In the genomic region with DNA sequence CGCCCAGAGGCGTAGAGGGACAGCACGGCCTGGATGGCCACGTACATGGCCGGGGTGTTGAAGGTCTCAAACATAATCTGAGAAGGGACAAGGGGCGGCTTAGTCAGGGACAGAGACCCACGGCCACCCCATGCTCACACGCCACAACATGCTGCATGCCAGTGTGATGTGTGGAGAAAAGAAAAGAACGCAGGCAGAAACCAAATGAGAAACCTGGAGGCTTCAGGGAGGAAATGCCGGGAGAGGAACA, we compare ENCODE assay signal across 8 cellular contexts. TPM values are rescaled to one million over a fixed set of nuclear protein-coding genes. Genes with fewer than 3 reads are reported as not detected.
DNase-seq lines count a peak whose midpoint lies in the region; FAIRE-seq and TF ChIP-seq lines count a peak whose summit lies in the region.

No MANE protein-coding gene starts in this region.

- FAIRE-seq in keratinocyte (lab: Jason Lieb, UNC), result no peak

- peaks cover 8% of the 10 kb centered on the region for H3K4me1 ChIP-seq in keratinocyte (ENCODE audit: control insufficient read depth, extremely low read depth, insufficient read depth, low read length)

- TF ChIP-seq CTCF in keratinocyte (optimal IDR thresholded peaks at IDR 0.05 in 1 of 3, IDR thresholded peaks at IDR 0.05 in 1 of 3, conservative IDR thresholded peaks at IDR 0.05 in 1 of 3; ENCODE audit: extremely low read depth in 1 of 3, insufficient read depth in 2 of 3, low read length in 3 of 3), result no peak

- no peak for DNase-seq in T-helper 1 cell
- no peak for DNase-seq in keratinocyte (ENCODE audit: low read depth, low spot score)
- DNase-seq in substantia nigra (lab: John Stamatoyannopoulos, UW), result no peak
- no peak for DNase-seq in KBM-7
- no peak for DNase-seq in NCI-H1092 treated with DMSO at 0.1 percent for 48 hours (lab: John Stamatoyannopoulos, UW)
- no peak for DNase-seq in retina

- peak overlapping the region; percentile 47 for H3K27ac ChIP-seq in keratinocyte (ENCODE audit: control insufficient read depth, insufficient read depth, low read length)
- peak overlapping the region; percentile 93 for H3K27ac ChIP-seq in substantia nigra (ENCODE audit: low read depth, low read length, poor library complexity, severe bottlenecking)

- H3K9me3 ChIP-seq in keratinocyte (ENCODE audit: control insufficient read depth, low read depth, low read length), result peaks cover 2% of the 10 kb centered on the region

- peak overlapping the region; percentile 96 for H3K4me3 Mint-ChIP-seq in T-helper 1 cell treated with Interleukin-12 subunit alpha and Interleukin-12 subunit beta and Interleukin-4 antibody, amounts not matched to agents 30 μg/mL and 1 μg/mL, for 36 hours
- H3K4me3 Mint-ChIP-seq in activated naive CD8-positive, alpha-beta T cell, result peak overlapping the region; percentile 96

- no peaks in the 10 kb centered on the region for H3K9me3 Mint-ChIP-seq in T-helper 1 cell treated with Interleukin-12 subunit alpha and Interleukin-12 subunit beta and Interleukin-4 antibody, amounts not matched to agents 30 μg/mL and 1 μg/mL, for 36 hours
- no peaks in the 10 kb centered on the region for H3K9me3 Mint-ChIP-seq in activated naive CD8-positive, alpha-beta T cell (ENCODE audit: low read depth)

- peaks cover 20 to 29% of the 10 kb centered on the region in 2 experiments for H3K36me3 ChIP-seq in keratinocyte (ENCODE audit: control insufficient read depth in 2 of 2, extremely low read depth in 1 of 2, insufficient read depth in 2 of 2, low read length in 2 of 2)

- no peak overlapping the region for H2AFZ ChIP-seq in keratinocyte (ENCODE audit: control insufficient read depth, low read length)

- no peaks in the 10 kb centered on the region for H3K9me1 ChIP-seq in keratinocyte (ENCODE audit: control insufficient read depth, extremely low read depth, insufficient read depth, low read length)

- peak overlapping the region; percentile 80 to 98 (median 97) for H3K4me3 ChIP-seq in keratinocyte (ENCODE audit: control insufficient read depth in 2 of 3, extremely low read depth in 1 of 3, insufficient read depth in 2 of 3, low read depth in 1 of 3, low read length in 3 of 3)

- dilution Hi-C loops in keratinocyte (cut with MboI; ENCODE audit: extremely low pct_ligation_motif_present, low sequenced_read_pairs), result no loop called here

- peaks cover 45% of the 10 kb centered on the region for H3K36me3 Mint-ChIP-seq in T-helper 1 cell treated with Interleukin-12 subunit alpha and Interleukin-12 subunit beta and Interleukin-4 antibody, amounts not matched to agents 30 μg/mL and 1 μg/mL, for 36 hours (ENCODE audit: low read depth)
- H3K36me3 Mint-ChIP-seq in activated naive CD8-positive, alpha-beta T cell, result peaks cover 27% of the 10 kb centered on the region

- peak overlapping the region; percentile 79 for H3K9ac ChIP-seq in keratinocyte (ENCODE audit: control insufficient read depth, extremely low read depth, insufficient read depth, low read length)

- H3K4me1 Mint-ChIP-seq in T-helper 1 cell treated with Interleukin-12 subunit alpha and Interleukin-12 subunit beta and Interleukin-4 antibody, amounts not matched to agents 30 μg/mL and 1 μg/mL, for 36 hours (ENCODE audit: low read depth), result peaks cover 22% of the 10 kb centered on the region
- H3K4me1 Mint-ChIP-seq in activated naive CD8-positive, alpha-beta T cell (ENCODE audit: low read depth), result peaks cover 29% of the 10 kb centered on the region

- no peaks in the 10 kb centered on the region for H3K27me3 ChIP-seq in keratinocyte (ENCODE audit: control insufficient read depth, extremely low read depth, insufficient read depth, low read length)

- in situ Hi-C loops in KBM-7 (cut with MboI; ENCODE audit: low pct_unique_long_range_greater_than_20kb, low sequenced_read_pairs), result no loop called here

- H3K27me3 Mint-ChIP-seq in T-helper 1 cell treated with Interleukin-12 subunit alpha and Interleukin-12 subunit beta and Interleukin-4 antibody, amounts not matched to agents 30 μg/mL and 1 μg/mL, for 36 hours (ENCODE audit: low read depth), result no peaks in the 10 kb centered on the region
- no peaks in the 10 kb centered on the region for H3K27me3 Mint-ChIP-seq in activated naive CD8-positive, alpha-beta T cell

- peaks cover 37% of the 10 kb centered on the region for H4K20me1 ChIP-seq in keratinocyte (ENCODE audit: control insufficient read depth, extremely low read depth, insufficient read depth, low read length)

- H3K79me2 ChIP-seq in keratinocyte (ENCODE audit: control insufficient read depth, insufficient read depth, low read length), result peaks cover 26% of the 10 kb centered on the region

- H3K4me2 ChIP-seq in keratinocyte (ENCODE audit: control insufficient read depth, extremely low read depth, insufficient read depth, low read depth, low read length), result peak overlapping the region; percentile 87

- H3K27ac Mint-ChIP-seq in T-helper 1 cell treated with Interleukin-12 subunit alpha and Interleukin-12 subunit beta and Interleukin-4 antibody, amounts not matched to agents 30 μg/mL and 1 μg/mL, for 36 hours, result peak overlapping the region; percentile 86
- H3K27ac Mint-ChIP-seq in activated naive CD8-positive, alpha-beta T cell, result peak overlapping the region; percentile 95

RNA-seq across cellular contexts. Expression of gene ACTG1, which starts 1.1 kb away (rescaled TPM):
- 1,003 to 6,215 TPM (median 1,867 TPM) in 3 replicates for polyA plus RNA-seq in keratinocyte
- polyA plus RNA-seq in keratinocyte (2011; ENCODE audit: low read depth), result 5,158 TPM
- 3,252 and 7,102 TPM in 2 replicates for polyA plus RNA-seq in keratinocyte (2011; cell fraction: cytosol; rRNA removed)
- polyA plus RNA-seq in keratinocyte (2011; cell fraction: nucleus; rRNA removed), result 2,825 and 3,350 TPM in 2 replicates
- polyA plus RNA-seq in keratinocyte (2012; ENCODE audit: low replicate concordance), result 3,253 and 4,565 TPM in 2 replicates
- 1,155 to 10,422 TPM (median 1,781 TPM) in 3 replicates for polyA minus RNA-seq in keratinocyte
- 2,831 TPM for polyA minus RNA-seq in keratinocyte (2011; cell fraction: cytosol; rRNA and poly(A)+ RNA removed)
- 951 and 1,249 TPM in 2 replicates for polyA minus RNA-seq in keratinocyte (2011; cell fraction: nucleus; rRNA and poly(A)+ RNA removed)

RNA-seq across cellular contexts. Expression of gene FSCN2, which starts 16.7 kb away (rescaled TPM):
- not detected in 3 replicates for polyA plus RNA-seq in keratinocyte
- not detected for polyA plus RNA-seq in keratinocyte (2011; ENCODE audit: low read depth)
- not detected in 2 replicates for polyA plus RNA-seq in keratinocyte (2011; cell fraction: cytosol; rRNA removed)
- polyA plus RNA-seq in keratinocyte (2011; cell fraction: nucleus; rRNA removed), result 0.09 and 0.19 TPM in 2 replicates
- polyA plus RNA-seq in keratinocyte (2012; ENCODE audit: low replicate concordance), result not detected in 2 replicates
- polyA minus RNA-seq in keratinocyte, result not detected in 3 replicates
- polyA minus RNA-seq in keratinocyte (2011; cell fraction: cytosol; rRNA and poly(A)+ RNA removed), result not detected
- 0.32 TPM in 1 of 2 replicates, not detected in the other for polyA minus RNA-seq in keratinocyte (2011; cell fraction: nucleus; rRNA and poly(A)+ RNA removed)

RNA-seq across cellular contexts. Expression of gene FAAP100, which starts 40.7 kb away (rescaled TPM):
- polyA plus RNA-seq in keratinocyte, result 3.8 to 7.4 TPM (median 6.9 TPM) in 3 replicates
- 2.7 TPM for polyA plus RNA-seq in keratinocyte (2011; ENCODE audit: low read depth)
- 3.7 and 9.0 TPM in 2 replicates for polyA plus RNA-seq in keratinocyte (2011; cell fraction: cytosol; rRNA removed)
- 13.2 and 18.1 TPM in 2 replicates for polyA plus RNA-seq in keratinocyte (2011; cell fraction: nucleus; rRNA removed)
- 8.1 and 11.7 TPM in 2 replicates for polyA plus RNA-seq in keratinocyte (2012; ENCODE audit: low replicate concordance)
- polyA minus RNA-seq in keratinocyte, result 6.2 to 11.1 TPM (median 10.2 TPM) in 3 replicates
- 16.1 TPM for polyA minus RNA-seq in keratinocyte (2011; cell fraction: cytosol; rRNA and poly(A)+ RNA removed)
- polyA minus RNA-seq in keratinocyte (2011; cell fraction: nucleus; rRNA and poly(A)+ RNA removed), result 14.0 and 14.1 TPM in 2 replicates
